Comparison of ENCODE assay signal across 7 cellular contexts in the genomic region with DNA sequence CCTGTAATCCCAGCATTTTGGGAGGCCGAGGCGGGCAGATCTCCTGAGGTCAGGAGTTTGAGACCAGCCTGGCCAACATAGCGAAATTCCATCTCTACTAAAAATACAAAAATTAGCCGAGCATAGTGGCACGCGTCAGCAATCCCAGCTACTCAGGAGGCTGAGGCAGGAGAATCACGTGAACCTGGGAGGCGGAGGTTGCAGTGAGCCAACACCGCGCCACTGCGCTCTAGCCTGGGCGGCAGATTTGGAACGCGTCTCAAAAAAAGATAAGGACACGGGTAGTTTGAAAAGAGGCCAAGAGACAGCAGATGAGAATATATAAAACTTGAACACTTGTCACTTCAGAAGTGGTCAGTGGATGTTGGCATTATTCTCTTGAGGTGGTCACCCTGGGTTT. TPM values are rescaled to one million over a fixed set of nuclear protein-coding genes. Genes with fewer than 3 reads are reported as not detected.
DNase-seq lines count a peak whose midpoint lies in the region; ATAC-seq lines count a peak whose summit lies in the region.
"Not testable (repeated sequence)": the region's sequence is repeated elsewhere in the genome, so short reads cannot be mapped to it uniquely, and the experiment has no call there.

No MANE protein-coding gene starts in this region.

- peaks cover 0 to 74% (median 21%) of the 10 kb centered on the region in 3 donors for H3K36me3 Mint-ChIP-seq in CD8-positive, alpha-beta memory T cell
- peaks cover 51% of the 10 kb centered on the region for H3K36me3 Mint-ChIP-seq in activated CD4-positive, alpha-beta T cell treated with anti-CD3 and anti-CD28 coated beads for 36 hours (ENCODE audit: low read depth)
- peaks cover 81% of the 10 kb centered on the region for H3K36me3 Mint-ChIP-seq in activated CD8-positive, alpha-beta T cell treated with anti-CD3 and anti-CD28 coated beads, Interleukin-2, amount 10 ng/mL, durations not matched to agents 7 days and 5 days (ENCODE audit: low read depth)
- H3K36me3 Mint-ChIP-seq in activated naive CD8-positive, alpha-beta T cell = peaks cover 10% of the 10 kb centered on the region

- not testable (repeated sequence) for H3K27me3 Mint-ChIP-seq in CD8-positive, alpha-beta memory T cell; activated CD4-positive, alpha-beta T cell treated with anti-CD3 and anti-CD28 coated beads for 36 hours; activated CD8-positive, alpha-beta T cell treated with anti-CD3 and anti-CD28 coated beads, Interleukin-2, amount 10 ng/mL, durations not matched to agents 7 days and 5 days (ENCODE audit: low read depth); activated naive CD8-positive, alpha-beta T cell

- H3K4me3 ChIP-seq in CD8-positive, alpha-beta memory T cell (ENCODE audit: low read length) = not testable (repeated sequence)

- H3K27ac Mint-ChIP-seq in CD8-positive, alpha-beta memory T cell = peak overlapping the region; percentile 50 to 98 (median 82)
- peak overlapping the region; percentile 20 for H3K27ac Mint-ChIP-seq in activated CD4-positive, alpha-beta T cell treated with anti-CD3 and anti-CD28 coated beads for 36 hours
- peak overlapping the region; percentile 48 for H3K27ac Mint-ChIP-seq in activated CD8-positive, alpha-beta T cell treated with anti-CD3 and anti-CD28 coated beads, Interleukin-2, amount 10 ng/mL, durations not matched to agents 7 days and 5 days
- peak overlapping the region; percentile 88 for H3K27ac Mint-ChIP-seq in activated naive CD8-positive, alpha-beta T cell

- ATAC-seq in activated CD4-positive, alpha-beta T cell treated with anti-CD3 and anti-CD28 coated beads for 36 hours; activated CD8-positive, alpha-beta T cell treated with anti-CD3 and anti-CD28 coated beads, Interleukin-2, amount 10 ng/mL, durations not matched to agents 7 days and 5 days: not testable (repeated sequence)

- H3K27me3 ChIP-seq in CD8-positive, alpha-beta memory T cell (ENCODE audit: insufficient read depth, low read length, poor library complexity, severe bottlenecking) = not testable (repeated sequence)

- CTCF ChIA-PET in CD8-positive, alpha-beta memory T cell (lab: Charles Lee) = interaction anchor here (0.7 kb wide), 1 partner anchor 9 kb away, joined by 3 read pairs; no protein-coding TSS in a partner anchor
- CTCF ChIA-PET in activated CD4-positive, alpha-beta T cell treated with anti-CD3 and anti-CD28 coated beads for 36 hours (lab: Charles Lee) = interaction anchor here (1.2 to 1.7 kb wide), 2 partner anchors 18 to 21 kb away, joined by 4 to 8 read pairs; no protein-coding TSS in a partner anchor
- CTCF ChIA-PET in activated CD8-positive, alpha-beta T cell treated with anti-CD3 and anti-CD28 coated beads, Interleukin-2, amount 10 ng/mL, durations not matched to agents 7 days and 5 days (lab: Charles Lee) = interaction anchor here (16.7 to 26.7 kb wide), 2 partner anchors 7 to 11 kb away, joined by 446 read pairs; partner anchors contain the start of gene DEF6

- peaks cover 18% of the 10 kb centered on the region for H3K36me3 ChIP-seq in CD8-positive, alpha-beta memory T cell (ENCODE audit: insufficient read depth, low read length)

- peaks cover 86% of the 10 kb centered on the region for H3K4me1 ChIP-seq in CD8-positive, alpha-beta memory T cell (ENCODE audit: insufficient read depth, low read length)

- not testable (repeated sequence) for H3K27ac ChIP-seq in CD8-positive, alpha-beta memory T cell (ENCODE audit: low read depth, low read length)

- POLR2A ChIA-PET in CD8-positive, alpha-beta memory T cell (lab: Charles Lee); activated CD4-positive, alpha-beta T cell treated with anti-CD3 and anti-CD28 coated beads for 36 hours (lab: Charles Lee); activated CD8-positive, alpha-beta T cell treated with anti-CD3 and anti-CD28 coated beads, Interleukin-2, amount 10 ng/mL, durations not matched to agents 7 days and 5 days (lab: Charles Lee): not testable (repeated sequence)

- DNase-seq in CD8-positive, alpha-beta memory T cell; activated CD4-positive, alpha-beta T cell treated with anti-CD3 and anti-CD28 coated beads for 36 hours; activated CD8-positive, alpha-beta T cell treated with anti-CD3 and anti-CD28 coated beads, Interleukin-2, amount 10 ng/mL, durations not matched to agents 7 days and 5 days: not testable (repeated sequence)
- DNase-seq in cardiac septum (ENCODE audit: low spot score) (peak; percentile 56), mesenteric fat pad (ENCODE audit: low spot score) (peak; percentile 43), posterior vena cava (ENCODE audit: low spot score) (peak; percentile 49)

- H3K4me3 Mint-ChIP-seq in CD8-positive, alpha-beta memory T cell = peak overlapping the region in 3 of 7 donors; percentile 28 to 74 (median 55)
- H3K4me3 Mint-ChIP-seq in activated CD4-positive, alpha-beta T cell treated with anti-CD3 and anti-CD28 coated beads for 36 hours; activated CD8-positive, alpha-beta T cell treated with anti-CD3 and anti-CD28 coated beads, Interleukin-2, amount 10 ng/mL, durations not matched to agents 7 days and 5 days: not testable (repeated sequence)
- peak overlapping the region; percentile 10 for H3K4me3 Mint-ChIP-seq in activated naive CD8-positive, alpha-beta T cell

- not testable (repeated sequence) for H3K9me3 Mint-ChIP-seq in CD8-positive, alpha-beta memory T cell; activated CD4-positive, alpha-beta T cell treated with anti-CD3 and anti-CD28 coated beads for 36 hours (ENCODE audit: low read depth); activated CD8-positive, alpha-beta T cell treated with anti-CD3 and anti-CD28 coated beads, Interleukin-2, amount 10 ng/mL, durations not matched to agents 7 days and 5 days (ENCODE audit: insufficient read depth); activated naive CD8-positive, alpha-beta T cell (ENCODE audit: low read depth)

- H3K4me1 Mint-ChIP-seq in CD8-positive, alpha-beta memory T cell = peaks cover 73 to 91% (median 84%) of the 10 kb centered on the region in 3 donors
- peaks cover 81% of the 10 kb centered on the region for H3K4me1 Mint-ChIP-seq in activated CD4-positive, alpha-beta T cell treated with anti-CD3 and anti-CD28 coated beads for 36 hours
- H3K4me1 Mint-ChIP-seq in activated CD8-positive, alpha-beta T cell treated with anti-CD3 and anti-CD28 coated beads, Interleukin-2, amount 10 ng/mL, durations not matched to agents 7 days and 5 days (ENCODE audit: low read depth) = peaks cover 84% of the 10 kb centered on the region
- H3K4me1 Mint-ChIP-seq in activated naive CD8-positive, alpha-beta T cell (ENCODE audit: low read depth) = peaks cover 79% of the 10 kb centered on the region

- intact Hi-C loops in activated CD4-positive, alpha-beta T cell treated with anti-CD3 and anti-CD28 coated beads for 36 hours (cut with DNase I, micrococcal nuclease) = loop anchor here in 1 of 2 experiments (10.0 kb wide), 1 partner anchor 818 kb away; no protein-coding TSS in a partner anchor
- intact Hi-C loops in cardiac septum (cut with DNase I); posterior vena cava (cut with DNase I): not testable (repeated sequence)

- H3K9me3 ChIP-seq in CD8-positive, alpha-beta memory T cell (ENCODE audit: low read length) = not testable (repeated sequence)

RNA-seq across cellular contexts. Expression of gene DEF6, which starts 9.5 kb away (rescaled TPM):
- total RNA-seq in CD8-positive, alpha-beta memory T cell = 10 to 100 TPM; 71.2 to 73.0 TPM
- polyA plus RNA-seq in CD8-positive, alpha-beta memory T cell = 183 TPM
- 10 to 100 TPM; 74.1 to 86.6 TPM for total RNA-seq in activated CD4-positive, alpha-beta T cell treated with anti-CD3 and anti-CD28 coated beads for 36 hours
- 100 to 1,000 TPM; 191 to 195 TPM for total RNA-seq in activated CD8-positive, alpha-beta T cell treated with anti-CD3 and anti-CD28 coated beads, Interleukin-2, amount 10 ng/mL, durations not matched to agents 7 days and 5 days
- 1.7 TPM for total RNA-seq in cardiac septum
- total RNA-seq in mesenteric fat pad = 7.8 TPM
- total RNA-seq in posterior vena cava = 1 to 10 TPM; 5.5 to 6.0 TPM

RNA-seq across cellular contexts. Expression of gene PPARD, which starts 35.2 kb away (rescaled TPM):
- 10 to 100 TPM; 14.8 to 16.2 TPM for total RNA-seq in CD8-positive, alpha-beta memory T cell
- 7.7 TPM for polyA plus RNA-seq in CD8-positive, alpha-beta memory T cell
- 10 to 100 TPM; 16.5 to 19.2 TPM for total RNA-seq in activated CD4-positive, alpha-beta T cell treated with anti-CD3 and anti-CD28 coated beads for 36 hours
- total RNA-seq in activated CD8-positive, alpha-beta T cell treated with anti-CD3 and anti-CD28 coated beads, Interleukin-2, amount 10 ng/mL, durations not matched to agents 7 days and 5 days = 10 to 100 TPM; 36.3 to 36.7 TPM
- total RNA-seq in cardiac septum (19.0 TPM), mesenteric fat pad (17.5 TPM), posterior vena cava (10 to 100 TPM; 16.3 to 19.8 TPM)

RNA-seq across cellular contexts. Expression of gene ZNF76, which starts 47.6 kb away (rescaled TPM):
- total RNA-seq in CD8-positive, alpha-beta memory T cell = 10 to 100 TPM; 31.3 to 35.2 TPM
- polyA plus RNA-seq in CD8-positive, alpha-beta memory T cell = 33.6 TPM
- total RNA-seq in activated CD4-positive, alpha-beta T cell treated with anti-CD3 and anti-CD28 coated beads for 36 hours = 10 to 100 TPM; 35.2 to 40.1 TPM
- total RNA-seq in activated CD8-positive, alpha-beta T cell treated with anti-CD3 and anti-CD28 coated beads, Interleukin-2, amount 10 ng/mL, durations not matched to agents 7 days and 5 days = 10 to 100 TPM; 39.4 to 41.6 TPM
- 39.9 TPM for total RNA-seq in cardiac septum
- total RNA-seq in mesenteric fat pad = 24.5 TPM
- total RNA-seq in posterior vena cava = 10 to 100 TPM; 23.1 to 29.6 TPM

Comparison
In these comparisons a context has a peak if more than half of its experiments do, and no peak if none do; other contexts are left out.
1. H3K27ac Mint-ChIP-seq: peak in every context shown above with its lines; median percentile 88 in activated naive CD8-positive, alpha-beta T cell; 82 in CD8-positive, alpha-beta memory T cell; 48 in activated CD8-positive, alpha-beta T cell treated with anti-CD3 and anti-CD28 coated beads, Interleukin-2, amount 10 ng/mL, durations not matched to agents 7 days and 5 days; 20 in activated CD4-positive, alpha-beta T cell treated with anti-CD3 and anti-CD28 coated beads for 36 hours.